Comparison of ENCODE assay signal across 7 cellular contexts in the genomic region with DNA sequence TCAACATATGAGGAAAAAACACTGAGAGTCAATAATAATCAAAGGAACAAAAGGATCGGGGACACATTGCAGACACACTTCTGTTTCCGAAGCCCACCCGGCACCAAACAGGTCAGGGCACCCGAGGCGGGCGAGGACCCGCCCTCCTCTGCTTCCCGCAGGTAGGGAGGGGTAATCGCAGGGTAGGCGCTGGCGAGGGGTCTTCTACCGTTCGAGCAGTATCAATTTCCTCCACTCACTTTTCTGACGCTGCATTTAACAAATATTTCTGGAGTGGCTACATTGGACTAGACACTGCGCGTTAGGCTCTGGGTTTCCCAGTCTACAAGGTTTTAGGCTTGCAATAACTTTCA. TPM values are rescaled to one million over a fixed set of nuclear protein-coding genes. Genes with fewer than 3 reads are reported as not detected.
A peak's percentile ranks its signal among the peaks of the same experiment; 100 is the strongest.
DNase-seq lines count a peak whose midpoint lies in the region; ATAC-seq and TF ChIP-seq lines count a peak whose summit lies in the region.

No MANE protein-coding gene starts in this region.

- peak overlapping the region; percentile 84 for H3K27ac ChIP-seq in HUES48 (ENCODE audit: low read depth, low read length)
- H3K27ac ChIP-seq in hepatocyte, result peak overlapping the region; percentile 97
- peak overlapping the region; percentile 85 to 98 (median 92) for H3K27ac ChIP-seq in spleen

- no peak for TF ChIP-seq CTCF in hepatocyte (IDR thresholded peaks at IDR 0.05; ENCODE audit: poor library complexity)
- no peak for TF ChIP-seq CTCF in spleen (IDR thresholded peaks at IDR 0.05 in 8 of 11, conservative IDR thresholded peaks at IDR 0.05 in 3 of 11)

- H3K4me2 ChIP-seq in hepatocyte, result peak overlapping the region; percentile 88

- H3K9me3 ChIP-seq in HUES48 (ENCODE audit: control insufficient read depth, insufficient read depth, low read length), result no peaks in the 10 kb centered on the region
- H3K9me3 ChIP-seq in hepatocyte (ENCODE audit: low read depth), result no peaks in the 10 kb centered on the region
- H3K9me3 ChIP-seq in spleen, result no peaks in the 10 kb centered on the region

- peak overlapping the region; percentile 94 for H3K4me3 ChIP-seq in HUES48 (ENCODE audit: low read depth, low read length)
- H3K4me3 ChIP-seq in hepatocyte, result peak overlapping the region; percentile 92
- H3K4me3 ChIP-seq in spleen, result peak overlapping the region; percentile 79 to 94 (median 85)

- H2AFZ ChIP-seq in hepatocyte, result peak overlapping the region; percentile 64

- peaks cover 62% of the 10 kb centered on the region for H3K79me2 ChIP-seq in hepatocyte

- peak overlapping the region; percentile 90 for H3K4me3 Mint-ChIP-seq in activated CD4-positive, alpha-beta memory T cell treated with anti-CD3 and anti-CD28 coated beads for 36 hours

- H4K20me1 ChIP-seq in hepatocyte (ENCODE audit: insufficient read depth, poor library complexity, severe bottlenecking), result peaks cover 25% of the 10 kb centered on the region

- H3K36me3 ChIP-seq in HUES48 (ENCODE audit: control insufficient read depth, insufficient read depth, low read length) (peaks cover 12% of the 10 kb centered on the region), hepatocyte (replicated peaks; ENCODE audit: insufficient read depth, low read depth) (no peaks in the 10 kb centered on the region), spleen (peaks cover 0 to 12% (median 3%) of the 10 kb centered on the region in 6 donors)

- H3K4me1 Mint-ChIP-seq in activated CD4-positive, alpha-beta memory T cell treated with anti-CD3 and anti-CD28 coated beads for 36 hours (ENCODE audit: low read depth), result peaks cover 64% of the 10 kb centered on the region

- H3K4me1 ChIP-seq in HUES48 (ENCODE audit: control insufficient read depth, insufficient read depth, low read length) (peaks cover 29% of the 10 kb centered on the region), hepatocyte (ENCODE audit: insufficient read depth) (peaks cover 13% of the 10 kb centered on the region), spleen (peaks cover 4 to 57% (median 41%) of the 10 kb centered on the region in 6 donors)

- intact Hi-C loops in activated CD4-positive, alpha-beta memory T cell treated with anti-CD3 and anti-CD28 coated beads for 36 hours (cut with micrococcal nuclease), result loop anchor here (5.0 to 10.0 kb wide), 5 partner anchors 62 to 1660 kb away; partner anchors contain the start of genes ABITRAM, ECPAS and ELP1
- intact Hi-C loops in spleen (cut with DNase I; ENCODE audit: low total_unique reads), result no loop called here

- CTCF ChIA-PET in activated CD4-positive, alpha-beta memory T cell treated with anti-CD3 and anti-CD28 coated beads for 36 hours (lab: Charles Lee), result no interaction called here

- under 1% methylated on average over 16 of the region's 16 CpGs for WGBS in hepatocyte (ENCODE audit: low lambda C conversion rate, missing lambda C conversion rate)
- 1 to 8% (median 4%) methylated on average over 16 of the region's 16 CpGs for WGBS in spleen, 5 donors

- no peaks in the 10 kb centered on the region for H3K27me3 Mint-ChIP-seq in activated CD4-positive, alpha-beta memory T cell treated with anti-CD3 and anti-CD28 coated beads for 36 hours

- H3K27me3 ChIP-seq in HUES48 (ENCODE audit: control insufficient read depth, insufficient read depth, low read length), result no peaks in the 10 kb centered on the region
- H3K27me3 ChIP-seq in hepatocyte, result no peaks in the 10 kb centered on the region
- H3K27me3 ChIP-seq in spleen (replicated peaks in 1 of 7), result no peaks in the 10 kb centered on the region

- no peaks in the 10 kb centered on the region for H3K9me2 ChIP-seq in hepatocyte (replicated peaks; ENCODE audit: insufficient read depth)

- peak overlapping the region; percentile 97 for H3K27ac Mint-ChIP-seq in activated CD4-positive, alpha-beta memory T cell treated with anti-CD3 and anti-CD28 coated beads for 36 hours

- no peak for ATAC-seq in HG03571 (IDR thresholded peaks at IDR 0.05; ENCODE audit: unreplicated experiment)

- POLR2A ChIA-PET in activated CD4-positive, alpha-beta memory T cell treated with anti-CD3 and anti-CD28 coated beads for 36 hours (lab: Charles Lee), result no interaction called here

- DNase-seq in activated CD4-positive, alpha-beta memory T cell treated with anti-CD3 and anti-CD28 coated beads for 36 hours, result no peak
- DNase-seq in hepatocyte (ENCODE audit: low spot score), result no peak
- DNase-seq in spleen, result peak; percentile 82
- DNase-seq in Kasumi-1 (lab: John Stamatoyannopoulos, UW), result no peak
- no peak for DNase-seq in OCI-M2 (lab: John Stamatoyannopoulos, UW; ENCODE audit: unreplicated experiment)

- peaks cover 35% of the 10 kb centered on the region for H3K36me3 Mint-ChIP-seq in activated CD4-positive, alpha-beta memory T cell treated with anti-CD3 and anti-CD28 coated beads for 36 hours

- H3K9me3 Mint-ChIP-seq in activated CD4-positive, alpha-beta memory T cell treated with anti-CD3 and anti-CD28 coated beads for 36 hours, result no peaks in the 10 kb centered on the region

- peak overlapping the region; percentile 87 for H3K9ac ChIP-seq in HUES48 (ENCODE audit: low read depth, low read length)

- TF ChIP-seq POLR2A in spleen (IDR thresholded peaks at IDR 0.05), result no peak

RNA-seq across cellular contexts. Expression of gene TXN, which starts 1.3 kb away (rescaled TPM):
- 100 to 1,000 TPM; 554 to 573 TPM for total RNA-seq in activated CD4-positive, alpha-beta memory T cell treated with anti-CD3 and anti-CD28 coated beads for 36 hours
- total RNA-seq in hepatocyte, result 195 and 213 TPM in 2 replicates
- polyA plus RNA-seq in hepatocyte, result 416 and 426 TPM in 2 replicates
- total RNA-seq in spleen, result 100 to 1,000 TPM in 3 of 7 donors, 10 to 100 TPM in 4; 74.4 to 118 (median 88.7) TPM
- polyA plus RNA-seq in spleen, result 100 to 1,000 TPM; 170 to 196 (median 192) TPM

RNA-seq across cellular contexts. Expression of gene C9orf152, which starts 47.1 kb away (rescaled TPM):
- not detected for total RNA-seq in activated CD4-positive, alpha-beta memory T cell treated with anti-CD3 and anti-CD28 coated beads for 36 hours
- total RNA-seq in hepatocyte, result 0.28 and 1.2 TPM in 2 replicates
- polyA plus RNA-seq in hepatocyte, result 0.29 and 0.68 TPM in 2 replicates
- not detected for total RNA-seq in spleen
- not detected for polyA plus RNA-seq in spleen
